In genomic region chr4:18042012-18042411, GRCh38 we compare ENCODE assay signal across 1 cellular context.
TF ChIP-seq lines count a peak whose summit lies in the region.

No MANE protein-coding gene starts in this region.

TF ChIP-seq in liver, 16 proteins besides CTCF, POLR2A, EP300 and RAD21 (continued from another document):
- no peak for TF ChIP-seq REST (IDR thresholded peaks at IDR 0.05)
- no peak for TF ChIP-seq JUND (IDR thresholded peaks at IDR 0.05)
- TF ChIP-seq ATF3 (IDR thresholded peaks at IDR 0.05), result no peak
- TF ChIP-seq ZBTB33 (IDR thresholded peaks at IDR 0.05), result no peak
- no peak for TF ChIP-seq GABPA (IDR thresholded peaks at IDR 0.05 in 1 of 2, conservative IDR thresholded peaks at IDR 0.05 in 1 of 2)
TF ChIP-seq in liver: peak in this region for 3.
